ENCODE assay signal across 8 cellular contexts in the genomic region with DNA sequence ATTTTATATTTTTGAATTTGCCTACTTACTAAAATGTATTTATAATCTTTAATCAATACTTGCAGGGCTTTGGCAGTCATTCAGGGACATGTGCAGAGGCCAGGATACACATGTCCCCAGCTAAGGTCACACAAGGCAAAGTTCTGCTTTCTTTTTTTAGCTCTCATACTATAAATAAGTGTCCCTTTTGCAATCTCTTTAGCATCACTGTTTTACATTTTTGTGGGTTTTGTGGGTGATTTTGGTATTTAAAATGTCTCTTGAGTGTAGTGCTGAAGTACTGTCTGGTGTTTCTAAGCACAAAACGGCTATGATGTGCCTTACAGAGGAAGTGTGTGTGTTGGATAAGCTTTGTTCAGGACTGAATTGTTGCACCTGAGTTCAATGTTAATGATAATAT.
A peak's percentile ranks its signal among the peaks of the same experiment; 100 is the strongest.
DNase-seq lines count a peak whose midpoint lies in the region; FAIRE-seq and TF ChIP-seq lines count a peak whose summit lies in the region.

No MANE protein-coding gene starts in this region.

- H4K20me1 ChIP-seq in fibroblast of lung (ENCODE audit: control insufficient read depth, extremely low read depth, insufficient read depth, low read length): no peaks in the 10 kb centered on the region

- H3K4me1 ChIP-seq in fibroblast of lung (ENCODE audit: control insufficient read depth, extremely low read depth, insufficient read depth, low read length): peaks cover 2% of the 10 kb centered on the region

- H3K27me3 ChIP-seq in fibroblast of lung (ENCODE audit: control insufficient read depth, insufficient read depth, low read length): no peaks in the 10 kb centered on the region

- H3K9me3 ChIP-seq in fibroblast of lung (ENCODE audit: control insufficient read depth, insufficient read depth, low read depth, low read length): no peaks in the 10 kb centered on the region

- no peak overlapping the region for H3K9ac ChIP-seq in fibroblast of lung (ENCODE audit: insufficient read depth, low read length)

- no peak overlapping the region for H3K27ac ChIP-seq in fibroblast of lung (ENCODE audit: insufficient read depth, low read length)

- H3K36me3 ChIP-seq in fibroblast of lung (ENCODE audit: control insufficient read depth, insufficient read depth, low read length): no peaks in the 10 kb centered on the region

- H3K4me3 ChIP-seq in LNCaP clone FGC (ENCODE audit: low read depth, low read length) (no peak overlapping the region), fibroblast of lung (replicated peaks in 1 of 4; ENCODE audit: control extremely low read depth in 1 of 4, insufficient read depth in 1 of 4, low read depth in 3 of 4, low read length in 4 of 4) (no peak overlapping the region)

- no peaks in the 10 kb centered on the region for H3K79me2 ChIP-seq in fibroblast of lung (ENCODE audit: control insufficient read depth, insufficient read depth, low read length)

- TF ChIP-seq POLR2A in H54 (IDR thresholded peaks at IDR 0.05; ENCODE audit: low read depth, low read length): no peak

- TF ChIP-seq CTCF in LNCaP clone FGC (IDR thresholded peaks at IDR 0.05; ENCODE audit: control insufficient read depth, extremely low read depth, insufficient read depth) (no peak), fibroblast of lung (conservative IDR thresholded peaks at IDR 0.05 in 1 of 2, IDR thresholded peaks at IDR 0.05 in 1 of 2; ENCODE audit: low read depth in 1 of 2, low read length in 2 of 2) (no peak)

- no peak overlapping the region for H3K4me2 ChIP-seq in fibroblast of lung (ENCODE audit: extremely low read depth, insufficient read depth, low read length)

- H2AFZ ChIP-seq in fibroblast of lung (ENCODE audit: low read length): no peak overlapping the region

- FAIRE-seq in H54 (lab: Jason Lieb, UNC): peak; percentile 64

- DNase-seq in GM04504 (ENCODE audit: low read depth) (peak; percentile 73), H54 (ENCODE audit: insufficient read length, low spot score) (no peak), LNCaP clone FGC (ENCODE audit: low read depth) (peak; percentile 81), fibroblast of lung (ENCODE audit: low read depth in 2 of 2) (peak; percentile 93 to 94), DMS114 treated with DMSO at 0.1 percent for 48 hours (lab: John Stamatoyannopoulos, UW; ENCODE audit: unreplicated experiment) (no peak), NCI-H510A (lab: John Stamatoyannopoulos, UW) (no peak), NCI-H2029 (lab: John Stamatoyannopoulos, UW) (no peak)
- no peak for DNase-seq in activated CD8-positive, alpha-beta memory T cell treated with anti-CD3 and anti-CD28 coated beads, Interleukin-2, amount 50 U/mL, for 48 hours

Comparison
In these comparisons a context has a peak if more than half of its experiments do, and no peak if none do; other contexts are left out.
1. DNase-seq: peak in GM04504 (single experiment), LNCaP clone FGC (single experiment) and fibroblast of lung (2 of 2); none in H54 (single experiment), DMS114 treated with DMSO at 0.1 percent for 48 hours (single experiment), NCI-H510A (single experiment), NCI-H2029 (single experiment) and activated CD8-positive, alpha-beta memory T cell treated with anti-CD3 and anti-CD28 coated beads, Interleukin-2, amount 50 U/mL, for 48 hours (single experiment).